1 cellular context compared by ENCODE assay signal in genomic region chrX:40109288-40110008, GRCh38.
TF ChIP-seq lines count a peak whose summit lies in the region.

No MANE protein-coding gene starts in this region.

TF ChIP-seq in H1, 55 proteins besides CTCF, POLR2A, EP300 and RAD21 (continued from another document):
- TF ChIP-seq KDM5A (IDR thresholded peaks at IDR 0.05; ENCODE audit: low read length) (no peak), TAF7 (optimal IDR thresholded peaks at IDR 0.05; ENCODE audit: borderline replicate concordance, low read depth, low read length) (peak; percentile 10), GABPA (IDR thresholded peaks at IDR 0.05; ENCODE audit: borderline replicate concordance, insufficient read depth, low read length) (no peak), MAX (IDR thresholded peaks at IDR 0.05) (no peak), RXRA (IDR thresholded peaks at IDR 0.05; ENCODE audit: insufficient read depth, low read depth, low read length) (no peak), POU5F1 (IDR thresholded peaks at IDR 0.05; ENCODE audit: low read depth, low read length) (no peak)
